In the genomic region with DNA sequence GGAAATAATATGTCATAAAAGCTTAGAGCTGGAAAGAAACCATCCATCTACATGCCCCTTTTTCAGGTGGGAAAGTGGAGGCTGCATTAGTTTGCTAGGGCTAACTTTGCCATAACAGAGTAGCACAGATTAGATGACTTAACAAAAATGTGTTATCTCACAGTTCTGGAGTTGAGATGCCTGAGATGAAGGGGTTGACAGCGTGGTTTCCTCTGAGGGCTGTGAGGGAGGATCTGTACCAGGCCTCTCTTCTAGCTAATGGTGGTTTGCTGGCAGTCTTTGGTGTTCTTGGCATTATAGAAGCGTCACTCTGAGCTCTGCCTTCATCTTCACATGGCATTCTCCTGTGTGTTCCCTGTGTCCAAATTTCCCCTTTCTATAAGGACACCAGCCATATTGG, we compare ENCODE assay signal across 13 cellular contexts. TPM values are rescaled to one million over a fixed set of nuclear protein-coding genes. Genes with fewer than 3 reads are reported as not detected.
DNase-seq lines count a peak whose midpoint lies in the region; ATAC-seq, FAIRE-seq and TF ChIP-seq lines count a peak whose summit lies in the region.
"Had no signal": no experiment of that assay in that cellular context is flagged by ENCODE, and none has a peak within 500 bp of the region (broad histone marks: within the 10 kb centered on the region; RNA-seq: fewer than 3 reads in every experiment).

No MANE protein-coding gene starts in this region.

- no peak overlapping the region for H2AFZ ChIP-seq in HepG2 (ENCODE audit: low read length)

- H3K4me2 ChIP-seq in HepG2 (ENCODE audit: low read depth, low read length) = no peak overlapping the region
- H3K4me2 ChIP-seq: BLaER1 had no signal

- H3K9me3 ChIP-seq in HepG2 (ENCODE audit: low read length) = no peaks in the 10 kb centered on the region
- no peaks in the 10 kb centered on the region for H3K9me3 ChIP-seq in right lobe of liver
- H3K9me3 ChIP-seq in CD8-positive, alpha-beta T cell (ENCODE audit: low read length) = no peaks in the 10 kb centered on the region

- no peaks in the 10 kb centered on the region for H4K20me1 ChIP-seq in HepG2 (ENCODE audit: insufficient read depth, low read length)
- H4K20me1 ChIP-seq: BLaER1 had no signal

- peaks cover 3% of the 10 kb centered on the region for H3K9me3 Mint-ChIP-seq in CD8-positive, alpha-beta T cell
- H3K9me3 Mint-ChIP-seq: H9 had no signal

- FAIRE-seq in HepG2 (lab: Jason Lieb, UNC) = no peak
- FAIRE-seq: GM12891 had no signal

- H3K36me3 ChIP-seq in HepG2 (replicated peaks in 1 of 2; ENCODE audit: control insufficient read depth in 1 of 2, insufficient read depth in 2 of 2, low read length in 2 of 2) (no peaks in the 10 kb centered on the region), right lobe of liver (no peaks in the 10 kb centered on the region)
- no peaks in the 10 kb centered on the region for H3K36me3 ChIP-seq in CD8-positive, alpha-beta T cell (ENCODE audit: insufficient read depth, low read length)
- H3K36me3 ChIP-seq: BLaER1 had no signal

- BruUV-seq in HepG2 (replicated peaks; lab: Mats Ljungman, UMichigan) = no TSS peak

- H3K27ac Mint-ChIP-seq in CD8-positive, alpha-beta T cell = no peak overlapping the region

- DNase-seq in HepG2 (ENCODE audit: low spot score) (no peak), right lobe of liver (no peak), KBM-7 (peak; percentile 25), amniotic epithelial cell (ENCODE audit: low read depth) (peak; percentile 25), GM19240 (ENCODE audit: insufficient read length, low spot score) (no peak), AG08396 (ENCODE audit: low spot score) (no peak)
- no peak for DNase-seq in CD8-positive, alpha-beta T cell
- DNase-seq: AML-193, GOT3, H9 had no signal

- in situ Hi-C loops in HepG2 (cut with HindIII; ENCODE audit: extremely low pct_ligation_motif_present, low pct_unique_long_range_greater_than_20kb) = no loop called here
- in situ Hi-C loops in KBM-7 (cut with MboI; ENCODE audit: low pct_unique_long_range_greater_than_20kb, low sequenced_read_pairs) = no loop called here

- H3K36me3 Mint-ChIP-seq in CD8-positive, alpha-beta T cell = no peaks in the 10 kb centered on the region

- no peaks in the 10 kb centered on the region for H3K79me2 ChIP-seq in HepG2 (ENCODE audit: insufficient read depth, low read length)

- H3K27me3 Mint-ChIP-seq in CD8-positive, alpha-beta T cell (ENCODE audit: low read depth) = no peaks in the 10 kb centered on the region

- H3K4me1 ChIP-seq in HepG2 (ENCODE audit: insufficient read depth, low read length) = peaks cover 9% of the 10 kb centered on the region
- no peaks in the 10 kb centered on the region for H3K4me1 ChIP-seq in right lobe of liver
- H3K4me1 ChIP-seq in CD8-positive, alpha-beta T cell (ENCODE audit: insufficient read depth, low read length) = no peaks in the 10 kb centered on the region
- H3K4me1 ChIP-seq: BLaER1 had no signal

- 50% methylated on average over 2 of the region's 2 CpGs for WGBS in HepG2 (ENCODE audit: low lambda C conversion rate)
- WGBS in right lobe of liver (ENCODE audit: insufficient coverage, low coverage, low lambda C conversion rate, missing lambda C conversion rate) = 62% methylated on average over 2 of the region's 2 CpGs

- H3K27ac ChIP-seq in HepG2 (ENCODE audit: extremely low read length, insufficient read depth, low read length) = no peak overlapping the region
- no peak overlapping the region for H3K27ac ChIP-seq in right lobe of liver
- H3K27ac ChIP-seq in CD8-positive, alpha-beta T cell (ENCODE audit: low read depth, low read length) = no peak overlapping the region
- H3K27ac ChIP-seq: BLaER1 had no signal

- CTCF ChIA-PET in HepG2 (lab: Yijun Ruan, JAX; ENCODE audit: low intra/inter-chr PET ratio, low total read pairs) = no interaction called here
- CTCF ChIA-PET in CD8-positive, alpha-beta T cell (lab: Charles Lee) = interaction anchor here (0.6 to 2.0 kb wide), 3 partner anchors 12 to 209 kb away, joined by 3 to 10 read pairs (median 4); no protein-coding TSS in a partner anchor

- no peak overlapping the region for H3K4me3 ChIP-seq in HepG2 (replicated peaks in 1 of 3; ENCODE audit: insufficient read depth in 1 of 3, low read depth in 2 of 3, low read length in 3 of 3)
- no peak overlapping the region for H3K4me3 ChIP-seq in right lobe of liver
- no peak overlapping the region for H3K4me3 ChIP-seq in CD8-positive, alpha-beta T cell (ENCODE audit: low read depth, low read length)
- H3K4me3 ChIP-seq: BLaER1 had no signal

- no peak for TF ChIP-seq EP300 in HepG2 (IDR thresholded peaks at IDR 0.05; ENCODE audit: low read depth in 2 of 2, low read length in 2 of 2)
- no peak for TF ChIP-seq EP300 in HepG2 (CRISPR knock-in tag; IDR thresholded peaks at IDR 0.05; ENCODE audit: borderline replicate concordance)

- no peak overlapping the region for H3K9ac ChIP-seq in HepG2 (ENCODE audit: insufficient read depth, low read depth, low read length)
- H3K9ac ChIP-seq: BLaER1 had no signal

- H3K27me3 ChIP-seq in HepG2 (ENCODE audit: control insufficient read depth in 1 of 2, insufficient read depth in 2 of 2, low read length in 2 of 2) (peaks cover 1 to 9% of the 10 kb centered on the region in 2 experiments; a peak in 2 of 5 replicates), right lobe of liver (no peaks in the 10 kb centered on the region)
- no peaks in the 10 kb centered on the region for H3K27me3 ChIP-seq in CD8-positive, alpha-beta T cell (ENCODE audit: insufficient read depth, low read length)
- H3K27me3 ChIP-seq: BLaER1 had no signal

- TF ChIP-seq CTCF in HepG2 (CRISPR knock-in tag; IDR thresholded peaks at IDR 0.05) = no peak
- TF ChIP-seq CTCF in right lobe of liver (IDR thresholded peaks at IDR 0.05) = no peak
- TF ChIP-seq CTCF in CD8-positive, alpha-beta T cell (IDR thresholded peaks at IDR 0.05) = no peak

- peaks cover 4% of the 10 kb centered on the region for H3K4me1 Mint-ChIP-seq in CD8-positive, alpha-beta T cell (ENCODE audit: low read depth)

- TF ChIP-seq RAD21 in HepG2 (CRISPR knock-in tag; IDR thresholded peaks at IDR 0.05) = no peak

- no peak for TF ChIP-seq POLR2A in HepG2 (IDR thresholded peaks at IDR 0.05; ENCODE audit: insufficient read depth in 1 of 2, low read depth in 2 of 2, low read length in 2 of 2)
- no peak for TF ChIP-seq POLR2A in right lobe of liver (IDR thresholded peaks at IDR 0.05)

- POLR2A ChIA-PET in HepG2 (lab: Yijun Ruan, JAX) = no interaction called here
- POLR2A ChIA-PET in CD8-positive, alpha-beta T cell (lab: Charles Lee) = no interaction called here

- no peak for ATAC-seq in HepG2
- ATAC-seq in right lobe of liver = no peak
- no peak for ATAC-seq in CD8-positive, alpha-beta T cell

- intact Hi-C loops in HepG2 (cut with micrococcal nuclease; ENCODE audit: unreplicated experiment) = no loop called here
- intact Hi-C loops in right lobe of liver (cut with DNase I) = no loop called here
- intact Hi-C loops in CD8-positive, alpha-beta T cell (cut with DNase I, micrococcal nuclease) = no loop called here

- H3K4me3 Mint-ChIP-seq in CD8-positive, alpha-beta T cell = no peak overlapping the region
- H3K4me3 Mint-ChIP-seq: H9 had no signal

TF ChIP-seq in HepG2, 621 proteins besides CTCF, POLR2A, EP300 and RAD21:
- TF ChIP-seq JARID2 (CRISPR knock-in tag; IDR thresholded peaks at IDR 0.05; ENCODE audit: insufficient replicate concordance) = no peak
- peak; percentile 45; the same call in 1 of the 2 replicates for TF ChIP-seq ZNF629 (CRISPR knock-in tag; conservative IDR thresholded peaks at IDR 0.05)
- no peak for TF ChIP-seq ZNF780A (CRISPR knock-in tag; IDR thresholded peaks at IDR 0.05)
- TF ChIP-seq, protein P1, sequence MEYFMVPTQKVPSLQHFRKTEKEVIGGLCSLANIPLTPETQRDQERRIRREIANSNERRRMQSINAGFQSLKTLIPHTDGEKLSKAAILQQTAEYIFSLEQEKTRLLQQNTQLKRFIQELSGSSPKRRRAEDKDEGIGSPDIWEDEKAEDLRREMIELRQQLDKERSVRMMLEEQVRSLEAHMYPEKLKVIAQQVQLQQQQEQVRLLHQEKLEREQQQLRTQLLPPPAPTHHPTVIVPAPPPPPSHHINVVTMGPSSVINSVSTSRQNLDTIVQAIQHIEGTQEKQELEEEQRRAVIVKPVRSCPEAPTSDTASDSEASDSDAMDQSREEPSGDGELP (IDR thresholded peaks at IDR 0.05; ENCODE audit: borderline replicate concordance, low read depth) = no peak
- TF ChIP-seq DPF2 (CRISPR knock-in tag; IDR thresholded peaks at IDR 0.05; ENCODE audit: borderline replicate concordance, low read depth) = no peak
- no peak for TF ChIP-seq SRF (IDR thresholded peaks at IDR 0.05; ENCODE audit: low read depth, low read length)

RNA-seq across cellular contexts. Expression of gene CHRNA9, which starts 2.4 kb away (rescaled TPM):
- total RNA-seq in HepG2 (2016; rRNA removed; fragmentation: Illumina TruSeq; extraction: Trizol) (not detected in 2 replicates), right lobe of liver (not detected)
- total RNA-seq in HepG2 (2016; cell fraction: cytosol; rRNA removed; fragmentation: Illumina TruSeq; extraction: Trizol; ENCODE audit: low read depth) = not detected in 2 replicates
- total RNA-seq in HepG2 (2016; cell fraction: insoluble cytoplasmic fraction; rRNA removed; fragmentation: Illumina TruSeq; extraction: Trizol) = not detected in 2 replicates
- total RNA-seq in HepG2 (2016; cell fraction: membrane; rRNA removed; fragmentation: Illumina TruSeq; extraction: Trizol) = not detected in 2 replicates
- total RNA-seq in HepG2 (2016; cell fraction: nucleus; rRNA removed; fragmentation: Illumina TruSeq; extraction: Trizol) = not detected in 2 replicates
- polyA plus RNA-seq in HepG2 (2011; rRNA removed) = not detected in 2 replicates
- polyA plus RNA-seq in HepG2 (2011; cell fraction: cytosol; rRNA removed) = not detected in 2 replicates
- not detected in 2 replicates for polyA plus RNA-seq in HepG2 (2011; cell fraction: nucleus; rRNA removed)
- not detected in 2 replicates for polyA plus RNA-seq in HepG2 (2012)
- polyA plus RNA-seq in HepG2 (2016; cell fraction: cytosol; fragmentation: Illumina TruSeq; extraction: Trizol; ENCODE audit: low read depth) = not detected in 2 replicates
- polyA plus RNA-seq in HepG2 (2016; cell fraction: insoluble cytoplasmic fraction; fragmentation: Illumina TruSeq; extraction: Trizol; ENCODE audit: low read depth) = not detected in 2 replicates
- polyA plus RNA-seq in HepG2 (2016; cell fraction: membrane; fragmentation: Illumina TruSeq; extraction: Trizol; ENCODE audit: low read depth) = not detected in 2 replicates
- not detected in 2 replicates for polyA plus RNA-seq in HepG2 (2016; cell fraction: nucleus; fragmentation: Illumina TruSeq; extraction: Trizol; ENCODE audit: insufficient read depth, low read depth)
- 81.4 TPM in 1 of 2 replicates, not detected in the other for polyA minus RNA-seq in HepG2 (2011; rRNA and poly(A)+ RNA removed; ENCODE audit: low replicate concordance)
- 0.35 TPM in 1 of 2 replicates, not detected in the other for polyA minus RNA-seq in HepG2 (2011; cell fraction: cytosol; rRNA and poly(A)+ RNA removed)
- polyA minus RNA-seq in HepG2 (2011; cell fraction: nucleus; rRNA and poly(A)+ RNA removed) = not detected in 2 replicates
- total RNA-seq in CD8-positive, alpha-beta T cell = under 1 TPM; 0.14 to 0.58 TPM
- total RNA-seq: HT-29 had no signal

Comparison
In these comparisons a context has a peak if more than half of its experiments do, and no peak if none do; other contexts are left out.
1. DNase-seq: peak in KBM-7 (single experiment) and amniotic epithelial cell (single experiment); none in HepG2 (single experiment), right lobe of liver (0 of 3), CD8-positive, alpha-beta T cell (0 of 7), GM19240 (single experiment) and AG08396 (single experiment).